ENCODE assay signal across 1 cellular context in the genomic region with DNA sequence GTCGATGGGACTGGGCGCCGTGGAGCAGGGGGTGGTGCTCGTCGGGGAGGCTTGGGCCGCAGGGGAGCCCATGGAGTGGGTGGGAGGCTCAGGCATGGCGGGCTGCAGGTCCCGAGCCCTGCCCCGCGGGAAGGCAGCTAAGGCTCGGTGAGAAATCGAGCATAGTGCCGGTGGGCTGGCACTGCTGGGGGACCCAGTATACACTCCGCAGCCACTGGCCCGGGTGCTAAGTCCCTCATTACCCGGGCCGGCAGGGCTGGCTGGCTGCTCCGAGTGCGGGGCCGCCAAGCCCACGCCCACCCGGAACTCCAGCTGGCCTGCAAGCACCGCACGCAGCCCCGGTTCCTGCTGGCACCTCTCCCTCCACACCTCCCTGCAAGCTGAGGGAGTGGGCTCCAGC. TPM values are rescaled to one million over a fixed set of nuclear protein-coding genes. Genes with fewer than 3 reads are reported as not detected.
"Had no signal": no experiment of that assay in that cellular context is flagged by ENCODE, and none has a peak within 500 bp of the region (broad histone marks: within the 10 kb centered on the region; RNA-seq: fewer than 3 reads in every experiment).

No MANE protein-coding gene starts in this region.

RNA-seq across cellular contexts. Expression of a gene that starts 40.6 kb away (rescaled TPM):
- total RNA-seq: HT-29 had no signal
